20 cellular contexts compared by ENCODE assay signal in the genomic region with DNA sequence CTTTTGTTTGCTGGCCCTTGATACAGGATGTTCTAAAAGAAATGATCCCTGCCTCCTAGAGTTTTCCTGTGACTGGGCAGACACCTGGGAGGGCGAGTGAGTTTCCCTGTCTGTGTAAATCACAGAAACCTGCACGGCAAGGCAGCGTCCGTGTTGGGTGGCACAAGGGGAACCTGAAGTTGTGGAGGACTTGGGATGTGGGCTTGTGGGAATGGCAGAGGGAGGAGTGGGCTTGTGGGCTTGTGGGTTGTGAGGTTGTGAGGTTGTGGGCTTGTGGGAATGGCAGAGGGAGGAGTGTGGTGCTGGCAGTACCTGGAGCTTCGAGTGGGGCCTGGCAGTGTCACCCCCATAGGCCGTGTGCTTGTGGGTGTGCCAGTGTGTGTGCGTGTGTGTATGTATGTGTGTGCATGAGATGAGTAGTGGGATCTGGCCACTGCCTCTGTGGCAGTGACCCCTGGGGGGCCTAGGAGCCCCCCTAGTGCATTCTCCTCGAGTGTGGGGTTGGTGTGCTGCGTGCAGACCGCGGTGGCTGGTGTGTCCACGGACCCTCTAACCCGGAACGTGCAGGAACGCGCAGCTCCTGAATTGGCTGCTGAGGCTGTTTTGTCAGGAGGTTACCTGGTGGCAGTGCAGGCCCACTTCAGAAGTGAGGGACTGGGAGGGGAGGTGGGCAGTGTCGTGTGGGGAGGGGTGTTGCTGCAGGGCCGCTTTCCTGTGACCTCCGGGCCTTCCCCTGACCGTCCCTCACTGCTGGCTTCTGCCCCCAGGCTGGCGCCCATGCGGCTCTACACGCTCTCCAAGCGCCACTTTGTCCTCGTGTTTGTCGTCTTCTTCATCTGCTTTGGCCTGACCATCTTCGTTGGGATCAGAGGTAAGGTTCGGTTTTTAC. TPM values are rescaled to one million over a fixed set of nuclear protein-coding genes. Genes with fewer than 3 reads are reported as not detected.
A peak's percentile ranks its signal among the peaks of the same experiment; 100 is the strongest.
DNase-seq lines count a peak whose midpoint lies in the region; ATAC-seq and TF ChIP-seq lines count a peak whose summit lies in the region.
"Had no signal": no experiment of that assay in that cellular context is flagged by ENCODE, and none has a peak within 500 bp of the region (broad histone marks: within the 10 kb centered on the region; RNA-seq: fewer than 3 reads in every experiment).

No MANE protein-coding gene starts in this region.

- peak overlapping the region; percentile 19 for H3K27ac ChIP-seq in cardiac muscle cell
- H3K27ac ChIP-seq in left ventricle myocardium inferior (replicated peaks), result no peak overlapping the region
- peak overlapping the region; percentile 87 to 90 for H3K27ac ChIP-seq in mucosa of rectum (ENCODE audit: low read depth in 2 of 2, low read length in 2 of 2)
- peak overlapping the region; percentile 57 for H3K27ac ChIP-seq in urinary bladder (ENCODE audit: low read depth)
- H3K27ac ChIP-seq in naive thymus-derived CD4-positive, alpha-beta T cell (ENCODE audit: low read depth, low read length), result no peak overlapping the region
- H3K27ac ChIP-seq: dorsolateral prefrontal cortex, right lobe of liver had no signal

- no peak for TF ChIP-seq POLR2A in erythroblast (IDR thresholded peaks at IDR 0.05; ENCODE audit: low read length)

- H3K4me1 ChIP-seq in cardiac muscle cell (ENCODE audit: low read depth) (peaks cover 27% of the 10 kb centered on the region), left ventricle myocardium inferior (peaks cover 5% of the 10 kb centered on the region), mucosa of rectum (ENCODE audit: control insufficient read depth in 2 of 2, insufficient read depth in 2 of 2, low read length in 2 of 2) (peaks cover 26 to 35% of the 10 kb centered on the region in 2 donors), urinary bladder (ENCODE audit: insufficient read depth) (peaks cover 2% of the 10 kb centered on the region)
- H3K4me1 ChIP-seq in naive thymus-derived CD4-positive, alpha-beta T cell (ENCODE audit: control insufficient read depth in 2 of 2, insufficient read depth in 2 of 2, low read length in 2 of 2), result peaks cover 13 to 33% of the 10 kb centered on the region in 2 donors
- H3K4me1 ChIP-seq: right lobe of liver, tibial nerve had no signal

- H3K4me3 ChIP-seq in cardiac muscle cell, result no peak overlapping the region
- H3K4me3 ChIP-seq in left ventricle myocardium inferior, result no peak overlapping the region
- peak overlapping the region; percentile 63 to 69 for H3K4me3 ChIP-seq in mucosa of rectum (ENCODE audit: low read length in 2 of 2)
- no peak overlapping the region for H3K4me3 ChIP-seq in urinary bladder (ENCODE audit: low read depth, low read length)
- H3K4me3 ChIP-seq in naive thymus-derived CD4-positive, alpha-beta T cell (ENCODE audit: low read length), result no peak overlapping the region
- H3K4me3 ChIP-seq: dorsolateral prefrontal cortex, left lung, right lobe of liver, tibial nerve had no signal

- no peak for ATAC-seq in central memory CD8-positive, alpha-beta T cell (replicated peaks; ENCODE audit: extremely low read depth, poor library complexity, severe bottlenecking)
- ATAC-seq in naive thymus-derived CD4-positive, alpha-beta T cell, result no peak

- H3K36me3 ChIP-seq in cardiac muscle cell (peaks cover 3% of the 10 kb centered on the region), left ventricle myocardium inferior (no peaks in the 10 kb centered on the region), mucosa of rectum (ENCODE audit: control insufficient read depth in 2 of 2, insufficient read depth in 2 of 2, low read length in 2 of 2) (peaks cover 0 to 5% of the 10 kb centered on the region in 2 donors), urinary bladder (ENCODE audit: insufficient read depth) (no peaks in the 10 kb centered on the region)
- peaks cover 0 to 21% (median 0%) of the 10 kb centered on the region in 3 experiments for H3K36me3 ChIP-seq in naive thymus-derived CD4-positive, alpha-beta T cell (ENCODE audit: control insufficient read depth in 2 of 3, insufficient read depth in 3 of 3, low read length in 3 of 3)
- H3K36me3 ChIP-seq: right lobe of liver had no signal

- peak overlapping the region; percentile 58 to 76 for H3K9ac ChIP-seq in mucosa of rectum (ENCODE audit: low read depth in 1 of 2, low read length in 2 of 2)

- peaks cover 75% of the 10 kb centered on the region for H3K4me1 Mint-ChIP-seq in central memory CD8-positive, alpha-beta T cell
- peaks cover 38 to 72% (median 50%) of the 10 kb centered on the region in 7 donors for H3K4me1 Mint-ChIP-seq in naive thymus-derived CD4-positive, alpha-beta T cell

- H3K9me3 ChIP-seq in cardiac muscle cell (ENCODE audit: low read depth), result no peaks in the 10 kb centered on the region
- no peaks in the 10 kb centered on the region for H3K9me3 ChIP-seq in left ventricle myocardium inferior (replicated peaks)
- no peaks in the 10 kb centered on the region for H3K9me3 ChIP-seq in mucosa of rectum (ENCODE audit: control insufficient read depth in 2 of 2, low read length in 2 of 2)
- H3K9me3 ChIP-seq in naive thymus-derived CD4-positive, alpha-beta T cell (ENCODE audit: control insufficient read depth in 2 of 3, low read length in 3 of 3), result no peaks in the 10 kb centered on the region
- H3K9me3 ChIP-seq: left lung, right lobe of liver had no signal

- H3K27ac Mint-ChIP-seq in central memory CD8-positive, alpha-beta T cell (ENCODE audit: low read depth), result peak overlapping the region; percentile 93
- H3K27ac Mint-ChIP-seq in naive thymus-derived CD4-positive, alpha-beta T cell, result peak overlapping the region in 4 of 9 donors; percentile 14 to 54 (median 42)
- H3K27ac Mint-ChIP-seq: nephron had no signal

- POLR2A ChIA-PET in naive thymus-derived CD4-positive, alpha-beta T cell (lab: Charles Lee), result interaction anchor here (1.7 kb wide), 1 partner anchor 14 kb away, joined by 5 read pairs; a partner anchor contains a TSS

- intact Hi-C loops in left ventricle myocardium inferior (cut with micrococcal nuclease), result no loop called here
- intact Hi-C loops in naive thymus-derived CD4-positive, alpha-beta T cell (cut with micrococcal nuclease), result no loop called here

- peak overlapping the region; percentile 76 for H3K4me3 Mint-ChIP-seq in central memory CD8-positive, alpha-beta T cell
- H3K4me3 Mint-ChIP-seq in naive thymus-derived CD4-positive, alpha-beta T cell, result peak overlapping the region in 2 of 10 donors; percentile 42 to 47
- H3K4me3 Mint-ChIP-seq: nephron had no signal

- TF ChIP-seq CTCF in cardiac muscle cell (IDR thresholded peaks at IDR 0.05; ENCODE audit: low read depth, low read length) (no peak), left ventricle myocardium inferior (IDR thresholded peaks at IDR 0.05; ENCODE audit: borderline replicate concordance) (no peak)

- 91% methylated on average over 28 of the region's 28 CpGs for WGBS in urinary bladder

- DNase-seq in cardiac muscle cell (ENCODE audit: low read depth in 1 of 2, low spot score in 1 of 2) (no peak), left ventricle myocardium inferior (no peak), T1000 (lab: John Stamatoyannopoulos, UW) (no peak), erythroblast (lab: John Stamatoyannopoulos, UW) (no peak)
- no peak for DNase-seq in central memory CD8-positive, alpha-beta T cell (ENCODE audit: low spot score in 2 of 2)
- no peak for DNase-seq in naive thymus-derived CD4-positive, alpha-beta T cell
- DNase-seq: activated CD4-positive, alpha-beta T cell treated with anti-CD3 and anti-CD28 coated beads for 1 hour; activated T-cell treated with anti-CD3 and anti-CD28 coated beads, Interleukin-2, amount 50 U/mL, for 72 hours; aorta; DMS 273 treated with DMSO at 0.1 percent for 48 hours; GOT3; NCI-H82; stimulated activated CD8-positive, alpha-beta memory T cell treated with anti-CD3 and anti-CD28 coated beads, Interleukin-4, amount 100 ng/mL, for 48 hours had no signal

- peaks cover 18% of the 10 kb centered on the region for H3K36me3 Mint-ChIP-seq in central memory CD8-positive, alpha-beta T cell (ENCODE audit: insufficient read depth)
- peaks cover 0 to 29% (median 22%) of the 10 kb centered on the region in 5 donors for H3K36me3 Mint-ChIP-seq in naive thymus-derived CD4-positive, alpha-beta T cell

- CTCF ChIA-PET in naive thymus-derived CD4-positive, alpha-beta T cell (lab: Charles Lee), result no interaction called here

- no peaks in the 10 kb centered on the region for H3K27me3 ChIP-seq in cardiac muscle cell
- H3K27me3 ChIP-seq in left ventricle myocardium inferior (ENCODE audit: low read depth), result no peaks in the 10 kb centered on the region
- no peaks in the 10 kb centered on the region for H3K27me3 ChIP-seq in mucosa of rectum (ENCODE audit: control insufficient read depth in 2 of 2, insufficient read depth in 2 of 2, low read length in 2 of 2)
- H3K27me3 ChIP-seq in naive thymus-derived CD4-positive, alpha-beta T cell (ENCODE audit: control insufficient read depth in 2 of 2, insufficient read depth in 2 of 2, low read length in 2 of 2), result no peaks in the 10 kb centered on the region
- H3K27me3 ChIP-seq: dorsolateral prefrontal cortex, left lung, right lobe of liver, tibial nerve had no signal

- H3K27me3 Mint-ChIP-seq in central memory CD8-positive, alpha-beta T cell, result no peaks in the 10 kb centered on the region
- no peaks in the 10 kb centered on the region for H3K27me3 Mint-ChIP-seq in naive thymus-derived CD4-positive, alpha-beta T cell

- no peaks in the 10 kb centered on the region for H3K9me3 Mint-ChIP-seq in central memory CD8-positive, alpha-beta T cell
- peaks cover 0 to 6% (median 0%) of the 10 kb centered on the region in 11 donors for H3K9me3 Mint-ChIP-seq in naive thymus-derived CD4-positive, alpha-beta T cell
- H3K9me3 Mint-ChIP-seq: activated T-cell treated with anti-CD3 and anti-CD28 coated beads, Interleukin-2, amount 50 U/mL, for 72 hours had no signal

RNA-seq across cellular contexts. Expression of a gene that starts 13.0 kb away (rescaled TPM):
- total RNA-seq in cardiac muscle cell, result 18.5 and 21.0 TPM in 2 replicates
- 17.9 and 25.0 TPM in 2 replicates for polyA plus RNA-seq in cardiac muscle cell
- 8.8 TPM for total RNA-seq in left ventricle myocardium inferior
- total RNA-seq in urinary bladder, result 41.4 TPM
- 23.8 TPM for polyA plus RNA-seq in urinary bladder
- total RNA-seq in naive thymus-derived CD4-positive, alpha-beta T cell, result 10 to 100 TPM; 14.9 to 17.2 (median 16.5) TPM
- polyA plus RNA-seq in naive thymus-derived CD4-positive, alpha-beta T cell, result 1 to 10 TPM; 1.9 to 3.6 TPM

Comparison
In these comparisons a context has a peak if more than half of its experiments do, and no peak if none do; other contexts are left out.
1. H3K27ac ChIP-seq: peak in cardiac muscle cell (single experiment), mucosa of rectum (2 of 2) and urinary bladder (single experiment); none in left ventricle myocardium inferior (single experiment) and naive thymus-derived CD4-positive, alpha-beta T cell (single experiment).
2. H3K4me3 ChIP-seq: peak in mucosa of rectum (2 of 2); none in cardiac muscle cell (single experiment), left ventricle myocardium inferior (single experiment), urinary bladder (single experiment) and naive thymus-derived CD4-positive, alpha-beta T cell (single experiment).